In genomic region chr15:78872972-78873795, GRCh38 we compare ENCODE assay signal across 8 cellular contexts. TPM values are rescaled to one million over a fixed set of nuclear protein-coding genes. Genes with fewer than 3 reads are reported as not detected.
A peak's percentile ranks its signal among the peaks of the same experiment; 100 is the strongest.
DNase-seq lines count a peak whose midpoint lies in the region; TF ChIP-seq lines count a peak whose summit lies in the region.

No MANE protein-coding gene starts in this region.

- no peaks in the 10 kb centered on the region for H3K9me2 ChIP-seq in GM23248 (ENCODE audit: insufficient read depth)
- no peaks in the 10 kb centered on the region for H3K9me2 ChIP-seq in neural cell (ENCODE audit: insufficient read depth, low read length)

- H3K36me3 Mint-ChIP-seq in stimulated activated naive CD8-positive, alpha-beta T cell treated with anti-CD3 and anti-CD28 coated beads, Interleukin-15, Interleukin-2, amounts not matched to agents 100 ng/mL and 50 ng/mL, for 24 hours (ENCODE audit: low read depth): peaks cover 34% of the 10 kb centered on the region

- in situ Hi-C loops in GM23248 (cut with MboI): no loop called here

- peaks cover 61% of the 10 kb centered on the region for H3K4me1 Mint-ChIP-seq in stimulated activated naive CD8-positive, alpha-beta T cell treated with anti-CD3 and anti-CD28 coated beads, Interleukin-15, Interleukin-2, amounts not matched to agents 100 ng/mL and 50 ng/mL, for 24 hours (ENCODE audit: low read depth)

- no peaks in the 10 kb centered on the region for H3K27me3 Mint-ChIP-seq in stimulated activated naive CD8-positive, alpha-beta T cell treated with anti-CD3 and anti-CD28 coated beads, Interleukin-15, Interleukin-2, amounts not matched to agents 100 ng/mL and 50 ng/mL, for 24 hours

- peak overlapping the region; percentile 100 for H3K4me3 Mint-ChIP-seq in stimulated activated naive CD8-positive, alpha-beta T cell treated with anti-CD3 and anti-CD28 coated beads, Interleukin-15, Interleukin-2, amounts not matched to agents 100 ng/mL and 50 ng/mL, for 24 hours

- H3K27me3 ChIP-seq in GM23248 (replicated peaks; ENCODE audit: insufficient read depth): no peaks in the 10 kb centered on the region
- H3K27me3 ChIP-seq in neural cell (ENCODE audit: insufficient read depth, low read depth, low read length): no peaks in the 10 kb centered on the region

- H3K9me3 ChIP-seq in GM23248 (ENCODE audit: low read depth) (no peaks in the 10 kb centered on the region), neural cell (ENCODE audit: low read length) (no peaks in the 10 kb centered on the region)

- peaks cover 37% of the 10 kb centered on the region for H3K4me1 ChIP-seq in GM23248 (ENCODE audit: insufficient read depth)

- H3F3A ChIP-seq in GM23248 (ENCODE audit: insufficient read depth): peaks cover 37% of the 10 kb centered on the region
- H3F3A ChIP-seq in neural cell (ENCODE audit: insufficient read depth, low read length, poor library complexity, severe bottlenecking): no peaks in the 10 kb centered on the region

- H3K79me2 ChIP-seq in GM23248 (ENCODE audit: insufficient read depth): peaks cover 50% of the 10 kb centered on the region
- H3K79me2 ChIP-seq in neural cell (replicated peaks; ENCODE audit: insufficient read depth, low read length): peaks cover 46% of the 10 kb centered on the region

- peak; percentile 98 for DNase-seq in EH (ENCODE audit: low read depth)
- DNase-seq in GM23248: peak; percentile 94
- DNase-seq in LHCN-M2 (ENCODE audit: low read depth): peak; percentile 91
- peak; percentile 92 for DNase-seq in RKO (ENCODE audit: low spot score)
- DNase-seq in activated T-helper 9 cell treated with anti-CD3 and anti-CD28 coated beads, Interleukin-2, amount 50 U/mL, for 16 hours (ENCODE audit: low read depth): peak; percentile 88
- peak; percentile 86 for DNase-seq in fibroblast of the aortic adventitia (ENCODE audit: low read depth)

- H3K9ac ChIP-seq in GM23248: peak overlapping the region; percentile 99
- H3K9ac ChIP-seq in neural cell (ENCODE audit: low read length): peak overlapping the region; percentile 100

- WGBS in GM23248 (ENCODE audit: low coverage in 1 of 2, low lambda C conversion rate in 2 of 2, missing lambda C conversion rate in 2 of 2), 2 experiments: 2% methylated on average over 40 to 74 of the region's 75 CpGs

- peak; percentile 50 for TF ChIP-seq CTCF in fibroblast of the aortic adventitia (IDR thresholded peaks at IDR 0.05; ENCODE audit: insufficient read depth, low read length)
- TF ChIP-seq CTCF in neural cell (IDR thresholded peaks at IDR 0.05; ENCODE audit: poor library complexity, severe bottlenecking): peak; percentile 80

- H3K4me2 ChIP-seq in GM23248 (ENCODE audit: unreplicated experiment): peak overlapping the region; percentile 92
- H3K4me2 ChIP-seq in neural cell (ENCODE audit: low read length): no peak overlapping the region

- H3K27ac ChIP-seq in GM23248 (peak overlapping the region; percentile 99), neural cell (ENCODE audit: low read length) (peak overlapping the region; percentile 100)

- TF ChIP-seq RAD21 in neural cell (conservative IDR thresholded peaks at IDR 0.05): no peak

- TF ChIP-seq EP300 in neural cell (conservative IDR thresholded peaks at IDR 0.05; ENCODE audit: poor library complexity, severe bottlenecking): peak; percentile 10

- H3K4me3 ChIP-seq in GM23248 (peak overlapping the region; percentile 99), fibroblast of the aortic adventitia (ENCODE audit: low read depth, low read length) (peak overlapping the region; percentile 99), neural cell (ENCODE audit: low read length) (peak overlapping the region; percentile 69)

- H2AFZ ChIP-seq in GM23248 (no peak overlapping the region), neural cell (ENCODE audit: low read depth, low read length) (peak overlapping the region; percentile 35)

- peak overlapping the region; percentile 99 for H3K27ac Mint-ChIP-seq in stimulated activated naive CD8-positive, alpha-beta T cell treated with anti-CD3 and anti-CD28 coated beads, Interleukin-15, Interleukin-2, amounts not matched to agents 100 ng/mL and 50 ng/mL, for 24 hours

- H3K36me3 ChIP-seq in GM23248 (ENCODE audit: low read depth) (no peaks in the 10 kb centered on the region), neural cell (ENCODE audit: insufficient read depth, low read length) (no peaks in the 10 kb centered on the region)

- H4K20me1 ChIP-seq in GM23248 (ENCODE audit: insufficient read depth): peaks cover 23% of the 10 kb centered on the region
- peaks cover 32% of the 10 kb centered on the region for H4K20me1 ChIP-seq in neural cell (ENCODE audit: insufficient read depth)

- no peaks in the 10 kb centered on the region for H3K9me3 Mint-ChIP-seq in stimulated activated naive CD8-positive, alpha-beta T cell treated with anti-CD3 and anti-CD28 coated beads, Interleukin-15, Interleukin-2, amounts not matched to agents 100 ng/mL and 50 ng/mL, for 24 hours

TF ChIP-seq in neural cell, 6 proteins besides CTCF, POLR2A, EP300 and RAD21:
- TF ChIP-seq SMC3 (conservative IDR thresholded peaks at IDR 0.05; ENCODE audit: poor library complexity) (peak; percentile 65), MXI1 (conservative IDR thresholded peaks at IDR 0.05; ENCODE audit: poor library complexity, severe bottlenecking) (peak; percentile 44), EZH2 (IDR thresholded peaks at IDR 0.05; ENCODE audit: borderline replicate concordance, insufficient read depth, low read length, poor library complexity, severe bottlenecking) (no peak), POLR2AphosphoS5 (IDR thresholded peaks at IDR 0.05) (peak; percentile 96), TAF1 (IDR thresholded peaks at IDR 0.05; ENCODE audit: low read depth) (peak; percentile 52), REST (IDR thresholded peaks at IDR 0.05; ENCODE audit: borderline replicate concordance) (peak; percentile 69)

RNA-seq across cellular contexts. Expression of gene MORF4L1, which starts 0.5 kb away (rescaled TPM):
- total RNA-seq in GM23248 (2014; rRNA removed; shearing (Covaris generic)): 302 and 388 TPM in 2 replicates
- polyA plus RNA-seq in GM23248 (2016; fragmentation: Nextera tagmentation; extraction: Ambion mirVana) (357 and 358 TPM in 2 replicates), neural cell (1,505 and 1,595 TPM in 2 replicates)
- total RNA-seq in LHCN-M2 (2014; rRNA removed) (283 and 429 TPM in 2 replicates), fibroblast of the aortic adventitia (ENCODE audit: low replicate concordance) (431 and 447 TPM in 2 replicates)
- polyA plus RNA-seq in LHCN-M2 (2012): 415 TPM
- 1,060 and 1,223 TPM in 2 replicates for polyA minus RNA-seq in neural cell

Comparison
In these comparisons a context has a peak if more than half of its experiments do, and no peak if none do; other contexts are left out.
1. Peak in every context shown above with its lines: DNase-seq, H3K4me3 ChIP-seq and H3K27ac ChIP-seq.